2 cellular contexts compared by ENCODE assay signal in genomic region chr5:126543009-126543408, GRCh38.
TF ChIP-seq lines count a peak whose summit lies in the region.

No MANE protein-coding gene starts in this region.

TF ChIP-seq in WTC11, 78 proteins besides CTCF, POLR2A, EP300 and RAD21:
- TF ChIP-seq, protein P1, sequence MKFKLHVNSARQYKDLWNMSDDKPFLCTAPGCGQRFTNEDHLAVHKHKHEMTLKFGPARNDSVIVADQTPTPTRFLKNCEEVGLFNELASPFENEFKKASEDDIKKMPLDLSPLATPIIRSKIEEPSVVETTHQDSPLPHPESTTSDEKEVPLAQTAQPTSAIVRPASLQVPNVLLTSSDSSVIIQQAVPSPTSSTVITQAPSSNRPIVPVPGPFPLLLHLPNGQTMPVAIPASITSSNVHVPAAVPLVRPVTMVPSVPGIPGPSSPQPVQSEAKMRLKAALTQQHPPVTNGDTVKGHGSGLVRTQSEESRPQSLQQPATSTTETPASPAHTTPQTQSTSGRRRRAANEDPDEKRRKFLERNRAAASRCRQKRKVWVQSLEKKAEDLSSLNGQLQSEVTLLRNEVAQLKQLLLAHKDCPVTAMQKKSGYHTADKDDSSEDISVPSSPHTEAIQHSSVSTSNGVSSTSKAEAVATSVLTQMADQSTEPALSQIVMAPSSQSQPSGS (CRISPR knock-in tag; IDR thresholded peaks at IDR 0.05; ENCODE audit: borderline replicate concordance, low read depth): no peak
- TF ChIP-seq IRF2 (CRISPR knock-in tag; IDR thresholded peaks at IDR 0.05; ENCODE audit: borderline replicate concordance, low read depth) (no peak), TEAD4 (CRISPR knock-in tag; IDR thresholded peaks at IDR 0.05) (no peak), GTF2I (CRISPR knock-in tag; conservative IDR thresholded peaks at IDR 0.05) (no peak), PRRX2 (CRISPR knock-in tag; IDR thresholded peaks at IDR 0.05) (no peak), MLX (CRISPR knock-in tag; IDR thresholded peaks at IDR 0.05) (no peak), ZNF281 (CRISPR knock-in tag; IDR thresholded peaks at IDR 0.05) (no peak), NFATC4 (CRISPR knock-in tag; IDR thresholded peaks at IDR 0.05) (no peak), RORB (CRISPR knock-in tag; IDR thresholded peaks at IDR 0.05) (no peak), SP1 (CRISPR knock-in tag; conservative IDR thresholded peaks at IDR 0.05) (no peak), FOXK1 (CRISPR knock-in tag; IDR thresholded peaks at IDR 0.05) (no peak), NR1H2 (CRISPR knock-in tag; IDR thresholded peaks at IDR 0.05) (no peak), IRF1 (CRISPR knock-in tag; IDR thresholded peaks at IDR 0.05) (no peak), NFE2L1 (CRISPR knock-in tag; IDR thresholded peaks at IDR 0.05) (no peak)
- TF ChIP-seq, protein P2, sequence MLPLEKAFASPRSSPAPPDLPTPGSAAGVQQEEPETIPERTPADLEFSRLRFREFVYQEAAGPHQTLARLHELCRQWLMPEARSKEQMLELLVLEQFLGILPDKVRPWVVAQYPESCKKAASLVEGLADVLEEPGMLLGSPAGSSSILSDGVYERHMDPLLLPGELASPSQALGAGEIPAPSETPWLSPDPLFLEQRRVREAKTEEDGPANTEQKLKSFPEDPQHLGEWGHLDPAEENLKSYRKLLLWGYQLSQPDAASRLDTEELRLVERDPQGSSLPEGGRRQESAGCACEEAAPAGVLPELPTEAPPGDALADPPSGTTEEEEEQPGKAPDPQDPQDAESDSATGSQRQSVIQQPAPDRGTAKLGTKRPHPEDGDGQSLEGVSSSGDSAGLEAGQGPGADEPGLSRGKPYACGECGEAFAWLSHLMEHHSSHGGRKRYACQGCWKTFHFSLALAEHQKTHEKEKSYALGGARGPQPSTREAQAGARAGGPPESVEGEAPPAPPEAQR (CRISPR knock-in tag; IDR thresholded peaks at IDR 0.05): no peak
TF ChIP-seq in WTC11: peak in this region for 0.

TF ChIP-seq in liver, 16 proteins besides CTCF, POLR2A, EP300 and RAD21:
- TF ChIP-seq EGR1 (IDR thresholded peaks at IDR 0.05; ENCODE audit: low read depth in 2 of 2): no peak
- TF ChIP-seq FOXA2 (IDR thresholded peaks at IDR 0.05): no peak
- no peak for TF ChIP-seq HNF4A (conservative IDR thresholded peaks at IDR 0.05)
